In the genomic region with DNA sequence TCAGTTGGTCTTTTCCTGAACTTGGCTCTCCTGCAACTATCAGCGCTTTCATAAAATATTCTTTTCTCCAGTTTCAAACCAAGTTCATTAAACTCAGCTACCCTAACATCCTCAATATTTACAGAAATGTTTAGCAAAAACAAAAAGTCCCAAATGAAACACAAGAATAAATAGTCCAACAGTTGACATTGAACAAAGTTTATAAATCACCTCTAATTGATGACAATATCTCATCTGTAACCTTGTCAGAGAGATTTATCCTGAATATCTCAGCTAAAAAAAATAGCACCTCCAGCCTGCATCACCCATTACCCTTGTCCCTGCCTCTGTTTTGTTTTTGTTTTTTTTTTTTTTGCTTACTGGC, we compare ENCODE assay signal across 13 cellular contexts.
"Had no signal": no experiment of that assay in that cellular context is flagged by ENCODE, and none has a peak within 500 bp of the region (broad histone marks: within the 10 kb centered on the region; RNA-seq: fewer than 3 reads in every experiment).

No MANE protein-coding gene starts in this region.

- H3K4me3 Mint-ChIP-seq: activated CD8-positive, alpha-beta T cell treated with anti-CD3 and anti-CD28 coated beads for 36 hours; activated naive CD8-positive, alpha-beta T cell; naive B cell; stimulated activated memory B cell treated with anti-CD40 and anti-IgM and Interleukin-4, amounts not matched to agents 10 μg/mL and 1 μg/mL and 100 μg/mL, for 72 hours had no signal

- H3K27ac ChIP-seq: breast epithelium, gastrocnemius medialis, VCaP had no signal

- ATAC-seq: activated CD8-positive, alpha-beta T cell treated with anti-CD3 and anti-CD28 coated beads for 36 hours; gastrocnemius medialis; stimulated activated memory B cell treated with anti-CD40 and anti-IgM and Interleukin-4, amounts not matched to agents 10 μg/mL and 1 μg/mL and 100 μg/mL, for 72 hours had no signal

- H3K36me3 ChIP-seq: breast epithelium, gastrocnemius medialis, tibial nerve had no signal

- DNase-seq: activated CD8-positive, alpha-beta memory T cell treated with anti-CD3 and anti-CD28 coated beads, Interleukin-2, amount 50 U/mL, for 4 hours; activated CD8-positive, alpha-beta T cell treated with anti-CD3 and anti-CD28 coated beads for 36 hours; dorsolateral prefrontal cortex; gastrocnemius medialis; naive B cell; right cardiac atrium; T-helper 1 cell had no signal

- H3K27ac Mint-ChIP-seq: activated CD8-positive, alpha-beta T cell treated with anti-CD3 and anti-CD28 coated beads for 36 hours; activated naive CD8-positive, alpha-beta T cell; activated T-helper 2 cell treated with anti-CD3 and anti-CD28 coated beads, Interferon-gamma antibody, Interleukin-2, Interleukin-4, amounts not matched to agents 10 μg/mL and 5 μg/mL and 100 μg/mL, durations not matched to agents 14 hours and 24 hours and 36 hours; naive B cell; stimulated activated memory B cell treated with anti-CD40 and anti-IgM and Interleukin-4, amounts not matched to agents 10 μg/mL and 1 μg/mL and 100 μg/mL, for 72 hours had no signal

- H3K9me3 ChIP-seq: breast epithelium, gastrocnemius medialis, tibial nerve had no signal

- H3K9me3 Mint-ChIP-seq: activated CD8-positive, alpha-beta T cell treated with anti-CD3 and anti-CD28 coated beads for 36 hours; activated T-helper 2 cell treated with anti-CD3 and anti-CD28 coated beads, Interferon-gamma antibody, Interleukin-2, Interleukin-4, amounts not matched to agents 10 μg/mL and 5 μg/mL and 100 μg/mL, durations not matched to agents 14 hours and 24 hours and 36 hours; naive B cell; stimulated activated memory B cell treated with anti-CD40 and anti-IgM and Interleukin-4, amounts not matched to agents 10 μg/mL and 1 μg/mL and 100 μg/mL, for 72 hours had no signal

- H3K4me1 ChIP-seq: breast epithelium, gastrocnemius medialis had no signal

- H3K36me3 Mint-ChIP-seq: activated naive CD8-positive, alpha-beta T cell; naive B cell; stimulated activated memory B cell treated with anti-CD40 and anti-IgM and Interleukin-4, amounts not matched to agents 10 μg/mL and 1 μg/mL and 100 μg/mL, for 72 hours had no signal

- H3K27me3 Mint-ChIP-seq: activated CD8-positive, alpha-beta T cell treated with anti-CD3 and anti-CD28 coated beads for 36 hours; activated naive CD8-positive, alpha-beta T cell; naive B cell; stimulated activated memory B cell treated with anti-CD40 and anti-IgM and Interleukin-4, amounts not matched to agents 10 μg/mL and 1 μg/mL and 100 μg/mL, for 72 hours had no signal

- H3K4me3 ChIP-seq: breast epithelium, dorsolateral prefrontal cortex, gastrocnemius medialis, tibial nerve had no signal

- H3K27me3 ChIP-seq: breast epithelium, dorsolateral prefrontal cortex, gastrocnemius medialis, tibial nerve had no signal
